12 cellular contexts compared by ENCODE assay signal in genomic region chr2:158600155-158600802, GRCh38.
A peak's percentile ranks its signal among the peaks of the same experiment; 100 is the strongest.
DNase-seq lines count a peak whose midpoint lies in the region; ATAC-seq and TF ChIP-seq lines count a peak whose summit lies in the region.
"Had no signal": no experiment of that assay in that cellular context is flagged by ENCODE, and none has a peak within 500 bp of the region (broad histone marks: within the 10 kb centered on the region; RNA-seq: fewer than 3 reads in every experiment).

No MANE protein-coding gene starts in this region.

- intact Hi-C loops in PC-9 (cut with micrococcal nuclease; ENCODE audit: unreplicated experiment): no loop called here

- H3K4me3 ChIP-seq in BJ (ENCODE audit: low read depth, low read length): no peak overlapping the region
- H3K4me3 ChIP-seq in PC-9: no peak overlapping the region
- H3K4me3 ChIP-seq in fibroblast of mammary gland (ENCODE audit: control insufficient read depth, low read depth, low read length): no peak overlapping the region
- H3K4me3 ChIP-seq in osteoblast (ENCODE audit: insufficient read depth, low read length): no peak overlapping the region
- H3K4me3 ChIP-seq in H7 (ENCODE audit: insufficient read depth, low read depth, low read length): no peak overlapping the region
- H3K4me3 ChIP-seq: cardiac muscle cell had no signal

- POLR2A ChIA-PET in BJ (lab: Charles Lee): no interaction called here
- POLR2A ChIA-PET in PC-9 (lab: Charles Lee; ENCODE audit: unreplicated experiment): interaction anchor here (0.6 kb wide), 1 partner anchor 9 kb away, joined by 4 read pairs; no protein-coding TSS in a partner anchor

- CTCF ChIA-PET in BJ (lab: Yijun Ruan, JAX): interaction anchor here (0.5 to 0.8 kb wide), 2 partner anchors 52 to 579 kb away, joined by 3 to 5 read pairs; no protein-coding TSS in a partner anchor
- CTCF ChIA-PET in PC-9 (lab: Charles Lee): no interaction called here

- H3K27ac ChIP-seq in PC-9 (no peak overlapping the region), osteoblast (ENCODE audit: low read depth, low read length) (peak overlapping the region; percentile 71)
- H3K27ac ChIP-seq: cardiac muscle cell had no signal

- TF ChIP-seq CTCF in BJ (IDR thresholded peaks at IDR 0.05; ENCODE audit: insufficient read depth, low read depth, low read length): no peak
- no peak for TF ChIP-seq CTCF in PC-9 (conservative IDR thresholded peaks at IDR 0.05)
- no peak for TF ChIP-seq CTCF in fibroblast of mammary gland (conservative IDR thresholded peaks at IDR 0.05; ENCODE audit: control insufficient read depth, insufficient read depth, low read depth, low read length)
- TF ChIP-seq CTCF in osteoblast (IDR thresholded peaks at IDR 0.05; ENCODE audit: extremely low read depth, low read depth, low read length): no peak

- H3K27me3 ChIP-seq in BJ (ENCODE audit: control insufficient read depth, insufficient read depth, low read length) (no peaks in the 10 kb centered on the region), PC-9 (ENCODE audit: insufficient read depth, low read depth) (no peaks in the 10 kb centered on the region), osteoblast (ENCODE audit: insufficient read depth, low read length) (no peaks in the 10 kb centered on the region), H7 (ENCODE audit: control insufficient read depth, insufficient read depth, low read length) (no peaks in the 10 kb centered on the region)
- H3K27me3 ChIP-seq: cardiac muscle cell had no signal

- H3K4me2 ChIP-seq in PC-9 (no peak overlapping the region), osteoblast (ENCODE audit: insufficient read depth, low read length) (peak overlapping the region; percentile 66)

- H3K9me3 Mint-ChIP-seq in activated T-helper 17 cell treated with anti-CD3 and anti-CD28 coated beads, Interleukin-2, amount 50 U/mL, for 72 hours: no peaks in the 10 kb centered on the region
- H3K9me3 Mint-ChIP-seq: neural crest cell had no signal

- H3K36me3 ChIP-seq in BJ (ENCODE audit: control insufficient read depth, insufficient read depth, low read length) (no peaks in the 10 kb centered on the region), PC-9 (ENCODE audit: low read depth) (no peaks in the 10 kb centered on the region), osteoblast (ENCODE audit: insufficient read depth, low read length) (peaks cover 14% of the 10 kb centered on the region), H7 (replicated peaks; ENCODE audit: control insufficient read depth, insufficient read depth, low read length) (no peaks in the 10 kb centered on the region)
- H3K36me3 ChIP-seq: cardiac muscle cell had no signal

- no peak overlapping the region for H3K27ac Mint-ChIP-seq in activated T-helper 17 cell treated with anti-CD3 and anti-CD28 coated beads, Interleukin-2, amount 50 U/mL, for 72 hours

- H3K4me1 ChIP-seq in PC-9 (replicated peaks; ENCODE audit: insufficient read depth) (no peaks in the 10 kb centered on the region), osteoblast (ENCODE audit: insufficient read depth, low read length) (peaks cover 29% of the 10 kb centered on the region)

- no peak overlapping the region for H3K4me3 Mint-ChIP-seq in activated T-helper 17 cell treated with anti-CD3 and anti-CD28 coated beads, Interleukin-2, amount 50 U/mL, for 72 hours
- H3K4me3 Mint-ChIP-seq: neural crest cell had no signal

- H3F3A ChIP-seq in PC-9 (ENCODE audit: insufficient read depth, low read depth): no peaks in the 10 kb centered on the region

- DNase-seq in BJ (ENCODE audit: low read depth) (peak; percentile 81), PC-9 (peak; percentile 34 to 35), fibroblast of mammary gland (ENCODE audit: low read depth) (peak; percentile 94), osteoblast (ENCODE audit: insufficient read length, low spot score, missing footprints) (no peak), H7 (no peak)
- DNase-seq: DMS79 treated with DMSO at 0.1 percent for 48 hours, NCI-H1092 treated with DMSO at 0.1 percent for 48 hours had no signal

- BruUV-seq in PC-9 (replicated peaks; lab: Mats Ljungman, UMichigan): no TSS peak

- H2AFZ ChIP-seq in PC-9: no peak overlapping the region
- H2AFZ ChIP-seq in osteoblast (ENCODE audit: low read length): no peak overlapping the region

- ATAC-seq in HG03095 (IDR thresholded peaks at IDR 0.05; ENCODE audit: unreplicated experiment) (no peak), HG03520 (IDR thresholded peaks at IDR 0.05; ENCODE audit: unreplicated experiment) (no peak)
- ATAC-seq in activated T-helper 17 cell treated with anti-CD3 and anti-CD28 coated beads, Interleukin-2, amount 50 U/mL, for 72 hours (replicated peaks): no peak

- H3K27me3 Mint-ChIP-seq in activated T-helper 17 cell treated with anti-CD3 and anti-CD28 coated beads, Interleukin-2, amount 50 U/mL, for 72 hours: no peaks in the 10 kb centered on the region

- H3K79me2 ChIP-seq in PC-9 (ENCODE audit: low read depth) (no peaks in the 10 kb centered on the region), osteoblast (ENCODE audit: insufficient read depth, low read length) (peaks cover 3% of the 10 kb centered on the region)

- H3K4me1 Mint-ChIP-seq in activated T-helper 17 cell treated with anti-CD3 and anti-CD28 coated beads, Interleukin-2, amount 50 U/mL, for 72 hours: no peaks in the 10 kb centered on the region
- H3K4me1 Mint-ChIP-seq: neural crest cell had no signal

- no peaks in the 10 kb centered on the region for H3K36me3 Mint-ChIP-seq in activated T-helper 17 cell treated with anti-CD3 and anti-CD28 coated beads, Interleukin-2, amount 50 U/mL, for 72 hours (ENCODE audit: low read depth)

- no peaks in the 10 kb centered on the region for H3K9me2 ChIP-seq in PC-9 (ENCODE audit: insufficient read depth)

- no peaks in the 10 kb centered on the region for H3K9me3 ChIP-seq in PC-9 (ENCODE audit: insufficient read depth, low read depth)
- no peaks in the 10 kb centered on the region for H3K9me3 ChIP-seq in osteoblast (ENCODE audit: low read depth, low read length)

- no peaks in the 10 kb centered on the region for H4K20me1 ChIP-seq in PC-9 (ENCODE audit: insufficient read depth)
- no peaks in the 10 kb centered on the region for H4K20me1 ChIP-seq in osteoblast (ENCODE audit: insufficient read depth, low read length)

Comparison
In these comparisons a context has a peak if more than half of its experiments do, and no peak if none do; other contexts are left out.
1. DNase-seq: peak in BJ (single experiment), PC-9 (2 of 2) and fibroblast of mammary gland (single experiment); none in osteoblast (single experiment) and H7 (single experiment).